ENCODE assay signal across 1 cellular context in the genomic region with DNA sequence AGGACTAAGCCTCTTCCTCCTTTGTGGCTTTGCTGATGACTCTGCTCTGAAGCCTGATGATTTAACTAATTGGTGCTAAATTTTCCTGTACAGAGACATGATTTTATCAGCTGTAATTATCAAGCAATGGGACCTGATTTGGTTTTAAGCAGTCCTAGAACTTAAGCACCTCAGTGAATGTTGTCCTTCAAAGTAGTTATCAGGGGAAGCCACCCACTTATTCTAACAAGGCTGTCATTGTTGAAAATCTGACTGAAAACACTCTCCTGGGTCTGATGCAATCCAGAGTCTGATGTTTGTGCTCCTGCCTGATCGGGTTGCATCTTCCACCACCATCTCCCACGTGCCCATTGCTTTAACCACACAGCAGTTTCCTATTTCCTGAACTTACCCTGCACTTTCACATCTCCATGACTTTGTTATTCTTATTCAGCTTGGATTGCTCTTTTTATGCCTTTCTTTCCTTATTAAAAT.
TF ChIP-seq lines count a peak whose summit lies in the region.

No MANE protein-coding gene starts in this region.

TF ChIP-seq in K562, 482 proteins besides CTCF, POLR2A, EP300 and RAD21 (continued from another document and continues in another):
- TF ChIP-seq, protein P1, sequence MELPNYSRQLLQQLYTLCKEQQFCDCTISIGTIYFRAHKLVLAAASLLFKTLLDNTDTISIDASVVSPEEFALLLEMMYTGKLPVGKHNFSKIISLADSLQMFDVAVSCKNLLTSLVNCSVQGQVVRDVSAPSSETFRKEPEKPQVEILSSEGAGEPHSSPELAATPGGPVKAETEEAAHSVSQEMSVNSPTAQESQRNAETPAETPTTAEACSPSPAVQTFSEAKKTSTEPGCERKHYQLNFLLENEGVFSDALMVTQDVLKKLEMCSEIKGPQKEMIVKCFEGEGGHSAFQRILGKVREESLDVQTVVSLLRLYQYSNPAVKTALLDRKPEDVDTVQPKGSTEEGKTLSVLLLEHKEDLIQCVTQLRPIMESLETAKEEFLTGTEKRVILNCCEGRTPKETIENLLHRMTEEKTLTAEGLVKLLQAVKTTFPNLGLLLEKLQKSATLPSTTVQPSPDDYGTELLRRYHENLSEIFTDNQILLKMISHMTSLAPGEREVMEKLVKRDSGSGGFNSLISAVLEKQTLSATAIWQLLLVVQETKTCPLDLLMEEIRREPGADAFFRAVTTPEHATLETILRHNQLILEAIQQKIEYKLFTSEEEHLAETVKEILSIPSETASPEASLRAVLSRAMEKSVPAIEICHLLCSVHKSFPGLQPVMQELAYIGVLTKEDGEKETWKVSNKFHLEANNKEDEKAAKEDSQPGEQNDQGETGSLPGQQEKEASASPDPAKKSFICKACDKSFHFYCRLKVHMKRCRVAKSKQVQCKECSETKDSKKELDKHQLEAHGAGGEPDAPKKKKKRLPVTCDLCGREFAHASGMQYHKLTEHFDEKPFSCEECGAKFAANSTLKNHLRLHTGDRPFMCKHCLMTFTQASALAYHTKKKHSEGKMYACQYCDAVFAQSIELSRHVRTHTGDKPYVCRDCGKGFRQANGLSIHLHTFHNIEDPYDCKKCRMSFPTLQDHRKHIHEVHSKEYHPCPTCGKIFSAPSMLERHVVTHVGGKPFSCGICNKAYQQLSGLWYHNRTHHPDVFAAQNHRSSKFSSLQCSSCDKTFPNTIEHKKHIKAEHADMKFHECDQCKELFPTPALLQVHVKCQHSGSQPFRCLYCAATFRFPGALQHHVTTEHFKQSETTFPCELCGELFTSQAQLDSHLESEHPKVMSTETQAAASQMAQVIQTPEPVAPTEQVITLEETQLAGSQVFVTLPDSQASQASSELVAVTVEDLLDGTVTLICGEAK (IDR thresholded peaks at IDR 0.05), result peak; percentile 23; the same call in 1 of the 2 replicates
- TF ChIP-seq, protein P1 (CRISPR knock-in tag; IDR thresholded peaks at IDR 0.05), result no peak
- no peak for TF ChIP-seq DIDO1 (tag; IDR thresholded peaks at IDR 0.05; ENCODE audit: low read depth)
- TF ChIP-seq NONO (IDR thresholded peaks at IDR 0.05; ENCODE audit: low read depth in 2 of 2, low read length in 1 of 2), result no peak
- TF ChIP-seq HCFC1 (IDR thresholded peaks at IDR 0.05; ENCODE audit: low read depth, low read length), result no peak
- TF ChIP-seq PPARD (CRISPR knock-in tag; IDR thresholded peaks at IDR 0.05), result no peak
- TF ChIP-seq MECOM (CRISPR knock-in tag; IDR thresholded peaks at IDR 0.05), result no peak
- TF ChIP-seq CXXC5 (CRISPR knock-in tag; IDR thresholded peaks at IDR 0.05), result peak; percentile 29; the same call in 1 of the 2 replicates
- TF ChIP-seq ERF (CRISPR knock-in tag; IDR thresholded peaks at IDR 0.05), result no peak
- no peak for TF ChIP-seq ZKSCAN8 (CRISPR knock-in tag; IDR thresholded peaks at IDR 0.05)
- no peak for TF ChIP-seq RBM34 (IDR thresholded peaks at IDR 0.05; ENCODE audit: borderline replicate concordance, insufficient read depth, low read length)
- TF ChIP-seq ZNF740 (CRISPR knock-in tag; IDR thresholded peaks at IDR 0.05), result no peak
- TF ChIP-seq ZNF740 (tag; IDR thresholded peaks at IDR 0.05), result no peak
- TF ChIP-seq, protein P2, sequence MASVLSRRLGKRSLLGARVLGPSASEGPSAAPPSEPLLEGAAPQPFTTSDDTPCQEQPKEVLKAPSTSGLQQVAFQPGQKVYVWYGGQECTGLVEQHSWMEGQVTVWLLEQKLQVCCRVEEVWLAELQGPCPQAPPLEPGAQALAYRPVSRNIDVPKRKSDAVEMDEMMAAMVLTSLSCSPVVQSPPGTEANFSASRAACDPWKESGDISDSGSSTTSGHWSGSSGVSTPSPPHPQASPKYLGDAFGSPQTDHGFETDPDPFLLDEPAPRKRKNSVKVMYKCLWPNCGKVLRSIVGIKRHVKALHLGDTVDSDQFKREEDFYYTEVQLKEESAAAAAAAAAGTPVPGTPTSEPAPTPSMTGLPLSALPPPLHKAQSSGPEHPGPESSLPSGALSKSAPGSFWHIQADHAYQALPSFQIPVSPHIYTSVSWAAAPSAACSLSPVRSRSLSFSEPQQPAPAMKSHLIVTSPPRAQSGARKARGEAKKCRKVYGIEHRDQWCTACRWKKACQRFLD (CRISPR knock-in tag; IDR thresholded peaks at IDR 0.05), result no peak
- TF ChIP-seq ZNF583 (CRISPR knock-in tag; IDR thresholded peaks at IDR 0.05), result no peak
- TF ChIP-seq, protein P3, sequence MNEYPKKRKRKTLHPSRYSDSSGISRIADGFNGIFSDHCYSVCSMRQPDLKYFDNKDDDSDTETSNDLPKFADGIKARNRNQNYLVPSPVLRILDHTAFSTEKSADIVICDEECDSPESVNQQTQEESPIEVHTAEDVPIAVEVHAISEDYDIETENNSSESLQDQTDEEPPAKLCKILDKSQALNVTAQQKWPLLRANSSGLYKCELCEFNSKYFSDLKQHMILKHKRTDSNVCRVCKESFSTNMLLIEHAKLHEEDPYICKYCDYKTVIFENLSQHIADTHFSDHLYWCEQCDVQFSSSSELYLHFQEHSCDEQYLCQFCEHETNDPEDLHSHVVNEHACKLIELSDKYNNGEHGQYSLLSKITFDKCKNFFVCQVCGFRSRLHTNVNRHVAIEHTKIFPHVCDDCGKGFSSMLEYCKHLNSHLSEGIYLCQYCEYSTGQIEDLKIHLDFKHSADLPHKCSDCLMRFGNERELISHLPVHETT (CRISPR knock-in tag; conservative IDR thresholded peaks at IDR 0.05 in 1 of 2, IDR thresholded peaks at IDR 0.05 in 1 of 2), result no peak
- TF ChIP-seq ZNF140 (CRISPR knock-in tag; IDR thresholded peaks at IDR 0.05), result no peak
- no peak for TF ChIP-seq ZNF436 (CRISPR knock-in tag; IDR thresholded peaks at IDR 0.05)
- no peak for TF ChIP-seq ARID3B (CRISPR knock-in tag; IDR thresholded peaks at IDR 0.05; ENCODE audit: borderline replicate concordance)
- TF ChIP-seq, protein P4, sequence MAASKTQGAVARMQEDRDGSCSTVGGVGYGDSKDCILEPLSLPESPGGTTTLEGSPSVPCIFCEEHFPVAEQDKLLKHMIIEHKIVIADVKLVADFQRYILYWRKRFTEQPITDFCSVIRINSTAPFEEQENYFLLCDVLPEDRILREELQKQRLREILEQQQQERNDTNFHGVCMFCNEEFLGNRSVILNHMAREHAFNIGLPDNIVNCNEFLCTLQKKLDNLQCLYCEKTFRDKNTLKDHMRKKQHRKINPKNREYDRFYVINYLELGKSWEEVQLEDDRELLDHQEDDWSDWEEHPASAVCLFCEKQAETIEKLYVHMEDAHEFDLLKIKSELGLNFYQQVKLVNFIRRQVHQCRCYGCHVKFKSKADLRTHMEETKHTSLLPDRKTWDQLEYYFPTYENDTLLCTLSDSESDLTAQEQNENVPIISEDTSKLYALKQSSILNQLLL (CRISPR knock-in tag; IDR thresholded peaks at IDR 0.05; ENCODE audit: borderline replicate concordance), result no peak
- TF ChIP-seq FOXJ3 (CRISPR knock-in tag; IDR thresholded peaks at IDR 0.05), result no peak
- no peak; the same call in 1 of the 2 replicates for TF ChIP-seq SMARCE1 (IDR thresholded peaks at IDR 0.05)
- TF ChIP-seq FOXA3 (CRISPR knock-in tag; conservative IDR thresholded peaks at IDR 0.05 in 1 of 2, IDR thresholded peaks at IDR 0.05 in 1 of 2), result 0 out of 4 replicates have a peak, but pooled peaks of 1 of the 2 experiments have one; percentile 5
- TF ChIP-seq STAT5A (IDR thresholded peaks at IDR 0.05; ENCODE audit: borderline replicate concordance, low read length), result no peak
- no peak for TF ChIP-seq MCM5 (IDR thresholded peaks at IDR 0.05; ENCODE audit: low read depth)
- no peak for TF ChIP-seq TCFL5 (CRISPR knock-in tag; conservative IDR thresholded peaks at IDR 0.05)
- TF ChIP-seq CAMTA2 (CRISPR knock-in tag; conservative IDR thresholded peaks at IDR 0.05), result no peak
- TF ChIP-seq ZNF3 (CRISPR knock-in tag; IDR thresholded peaks at IDR 0.05), result no peak
- TF ChIP-seq ZNF282 (CRISPR knock-in tag; IDR thresholded peaks at IDR 0.05), result no peak
- TF ChIP-seq ZNF57 (CRISPR knock-in tag; IDR thresholded peaks at IDR 0.05), result no peak
- no peak for TF ChIP-seq GMEB1 (CRISPR knock-in tag; IDR thresholded peaks at IDR 0.05)
- no peak for TF ChIP-seq THRAP3 (IDR thresholded peaks at IDR 0.05; ENCODE audit: borderline replicate concordance)
- no peak for TF ChIP-seq CREB3L1 (IDR thresholded peaks at IDR 0.05; ENCODE audit: borderline replicate concordance, low read depth)
- TF ChIP-seq ZEB2 (IDR thresholded peaks at IDR 0.05), result no peak
- TF ChIP-seq TBP (optimal IDR thresholded peaks at IDR 0.05; ENCODE audit: low read depth, low read length), result no peak
- TF ChIP-seq BCOR (IDR thresholded peaks at IDR 0.05), result no peak
- peak; percentile 16; the same call in 1 of the 2 replicates for TF ChIP-seq C11orf30 (IDR thresholded peaks at IDR 0.05; ENCODE audit: low read depth)
- TF ChIP-seq SMARCC2 (IDR thresholded peaks at IDR 0.05; ENCODE audit: low read depth), result no peak
- no peak for TF ChIP-seq ZNF311 (CRISPR knock-in tag; IDR thresholded peaks at IDR 0.05)
- no peak for TF ChIP-seq HBP1 (CRISPR knock-in tag; IDR thresholded peaks at IDR 0.05)
- no peak for TF ChIP-seq YBX1 (IDR thresholded peaks at IDR 0.05)
- TF ChIP-seq POLR2B (IDR thresholded peaks at IDR 0.05; ENCODE audit: low read depth, partially characterized antibody), result no peak
- TF ChIP-seq MIER1 (IDR thresholded peaks at IDR 0.05; ENCODE audit: low read depth), result no peak
